ENCODE assay signal across 1 cellular context in genomic region chr4:8939160-8939855, GRCh38.
TF ChIP-seq lines count a peak whose summit lies in the region.

No MANE protein-coding gene starts in this region.

TF ChIP-seq in GM23338, 12 proteins besides CTCF, POLR2A, EP300 and RAD21:
- no peak for TF ChIP-seq ZNF462 (CRISPR knock-in tag; IDR thresholded peaks at IDR 0.05)
